In the genomic region with DNA sequence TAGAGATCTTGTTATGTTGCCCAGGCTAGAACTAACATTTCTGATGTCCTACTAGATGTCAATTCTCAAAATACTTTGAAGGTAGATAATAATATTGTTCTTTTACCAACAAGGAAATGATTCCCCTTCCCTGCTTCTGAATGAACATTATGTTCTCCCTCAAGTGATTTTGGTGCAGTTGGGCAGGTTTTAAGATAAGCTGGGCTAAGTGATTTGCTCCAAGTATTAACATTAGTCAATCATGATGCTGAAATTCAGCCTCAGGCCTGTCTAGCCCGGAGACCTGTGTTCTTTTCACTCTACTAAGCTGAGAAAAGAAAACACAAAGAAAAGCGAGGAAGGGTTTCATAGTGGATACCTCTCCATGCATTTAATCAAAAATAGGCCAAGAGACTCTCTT, we compare ENCODE assay signal across 26 cellular contexts.
"Had no signal": no experiment of that assay in that cellular context is flagged by ENCODE, and none has a peak within 500 bp of the region (broad histone marks: within the 10 kb centered on the region; RNA-seq: fewer than 3 reads in every experiment).

No MANE protein-coding gene starts in this region.

- H3K4me1 ChIP-seq: colonic mucosa, parathyroid adenoma had no signal

- H2AFZ ChIP-seq: hepatocyte, parathyroid adenoma had no signal

- H3K9me3 ChIP-seq: adrenal gland, colonic mucosa, testis had no signal

- H3K4me2 ChIP-seq: hepatocyte had no signal

- H3K4me3 ChIP-seq: adrenal gland, colonic mucosa, dorsolateral prefrontal cortex, hepatocyte, testis had no signal

- H3K27ac ChIP-seq: colonic mucosa had no signal

- ATAC-seq: activated CD4-positive, alpha-beta T cell treated with anti-CD3 and anti-CD28 coated beads for 36 hours; activated T-cell treated with anti-CD3 and anti-CD28 coated beads, Interleukin-2, amount 50 U/mL, for 4 hours; left lobe of liver; sciatic nerve; stimulated activated naive B cell treated with anti-CD40 and anti-IgM and Interleukin-4, amounts not matched to agents 10 μg/mL and 1 μg/mL and 100 μg/mL, for 72 hours; T-helper 17 cell had no signal

- H3K79me2 ChIP-seq: hepatocyte, parathyroid adenoma had no signal

- DNase-seq: activated B cell treated with CpG ODN at 0.5 μM for 24 hours; activated CD4-positive, alpha-beta T cell treated with anti-CD3 and anti-CD28 coated beads for 36 hours; activated CD4-positive, alpha-beta T cell treated with anti-CD3 and anti-CD28 coated beads, Interleukin-2, amount 50 U/mL, for 4 hours; activated CD8-positive, alpha-beta memory T cell treated with anti-CD3 and anti-CD28 coated beads, Interleukin-2, amount 50 U/mL, for 48 hours; activated naive CD4-positive, alpha-beta T cell; activated T-cell treated with anti-CD3 and anti-CD28 coated beads, Interleukin-2, amount 50 U/mL, for 4 hours; adrenal gland; colonic mucosa; dorsolateral prefrontal cortex; erythroblast; foreskin fibroblast; immature natural killer cell; mesendoderm; naive B cell; nucleus accumbens; small intestine; stimulated activated CD4-positive, alpha-beta T cell treated with anti-CD3 and anti-CD28 coated beads, Interleukin-2, amount 100 ng/mL, for 48 hours; stimulated activated CD8-positive, alpha-beta memory T cell treated with anti-CD3 and anti-CD28 coated beads, Interleukin-4, amount 100 ng/mL, for 48 hours; stimulated activated naive B cell treated with anti-CD40 and anti-IgM and Interleukin-4, amounts not matched to agents 10 μg/mL and 1 μg/mL and 100 μg/mL, for 72 hours; T-helper 17 cell; testis had no signal

- H3K27me3 ChIP-seq: adrenal gland, colonic mucosa, dorsolateral prefrontal cortex, hepatocyte, testis had no signal

- FAIRE-seq: astrocyte, small intestine had no signal

- H3K36me3 ChIP-seq: adrenal gland, colonic mucosa had no signal
